ENCODE assay signal across 2 cellular contexts in the genomic region with DNA sequence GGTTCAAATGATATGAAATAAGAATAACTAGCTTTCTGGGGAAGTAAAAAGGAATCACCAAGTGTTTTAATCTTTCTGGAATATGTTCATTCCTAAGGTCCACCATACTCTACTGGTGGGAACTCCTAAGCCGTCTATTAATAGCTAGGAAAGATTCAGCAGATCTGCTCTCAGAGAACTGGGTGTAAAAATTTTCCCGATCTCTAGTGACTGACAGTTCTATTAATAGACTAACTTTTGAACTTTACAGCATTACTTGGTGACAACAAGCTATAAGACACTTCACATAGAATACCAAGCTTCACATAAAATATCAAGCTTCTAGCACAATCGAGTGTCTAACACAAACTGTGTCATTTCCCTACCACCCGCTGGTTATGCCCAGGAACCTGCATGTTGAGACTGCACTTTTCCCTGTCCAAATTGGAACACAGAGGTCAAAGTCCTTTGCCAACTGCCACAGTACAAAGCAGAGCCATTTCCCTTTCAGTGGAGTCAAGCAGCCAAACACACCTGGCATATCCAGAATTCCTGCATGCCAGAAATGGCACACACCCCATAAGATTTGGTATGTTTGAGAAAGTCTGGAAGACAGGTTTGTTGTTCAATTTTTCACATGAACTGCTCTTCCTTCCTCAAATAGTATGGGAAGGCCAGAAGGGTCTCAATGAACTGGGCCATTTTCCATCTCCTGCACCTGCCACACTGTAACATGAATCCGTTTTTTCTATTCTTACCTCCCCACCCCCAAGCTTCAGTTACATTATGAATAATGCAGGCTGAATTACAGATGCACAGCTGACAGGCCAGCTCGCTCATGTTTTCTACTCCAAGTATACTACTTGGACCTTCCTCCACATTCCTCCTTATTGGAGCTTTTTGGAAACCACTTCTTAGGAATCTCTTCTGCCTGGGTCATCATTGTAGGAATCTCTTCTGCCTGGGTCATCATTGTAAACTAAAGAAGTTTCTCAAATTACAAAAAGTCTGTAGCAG.
TF ChIP-seq lines count a peak whose summit lies in the region.

No MANE protein-coding gene starts in this region.

TF ChIP-seq in IMR-90, 13 proteins besides CTCF, POLR2A, EP300 and RAD21 (continued from another document):
- TF ChIP-seq, protein P1, sequence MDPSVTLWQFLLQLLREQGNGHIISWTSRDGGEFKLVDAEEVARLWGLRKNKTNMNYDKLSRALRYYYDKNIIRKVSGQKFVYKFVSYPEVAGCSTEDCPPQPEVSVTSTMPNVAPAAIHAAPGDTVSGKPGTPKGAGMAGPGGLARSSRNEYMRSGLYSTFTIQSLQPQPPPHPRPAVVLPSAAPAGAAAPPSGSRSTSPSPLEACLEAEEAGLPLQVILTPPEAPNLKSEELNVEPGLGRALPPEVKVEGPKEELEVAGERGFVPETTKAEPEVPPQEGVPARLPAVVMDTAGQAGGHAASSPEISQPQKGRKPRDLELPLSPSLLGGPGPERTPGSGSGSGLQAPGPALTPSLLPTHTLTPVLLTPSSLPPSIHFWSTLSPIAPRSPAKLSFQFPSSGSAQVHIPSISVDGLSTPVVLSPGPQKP (IDR thresholded peaks at IDR 0.05; ENCODE audit: borderline replicate concordance, low read depth, low read length): no peak
- TF ChIP-seq NFE2L2 (IDR thresholded peaks at IDR 0.05; ENCODE audit: low read depth, low read length) (no peak), CEBPB (IDR thresholded peaks at IDR 0.05; ENCODE audit: low read depth, low read length) (no peak), MAFK (IDR thresholded peaks at IDR 0.05; ENCODE audit: low read depth, low read length) (no peak), BHLHE40 (IDR thresholded peaks at IDR 0.05; ENCODE audit: low read depth, low read length) (no peak), RCOR1 (IDR thresholded peaks at IDR 0.05; ENCODE audit: insufficient replicate concordance, low read length) (no peak), MAZ (IDR thresholded peaks at IDR 0.05; ENCODE audit: borderline replicate concordance, low read depth, low read length) (no peak)
- TF ChIP-seq, protein P2, sequence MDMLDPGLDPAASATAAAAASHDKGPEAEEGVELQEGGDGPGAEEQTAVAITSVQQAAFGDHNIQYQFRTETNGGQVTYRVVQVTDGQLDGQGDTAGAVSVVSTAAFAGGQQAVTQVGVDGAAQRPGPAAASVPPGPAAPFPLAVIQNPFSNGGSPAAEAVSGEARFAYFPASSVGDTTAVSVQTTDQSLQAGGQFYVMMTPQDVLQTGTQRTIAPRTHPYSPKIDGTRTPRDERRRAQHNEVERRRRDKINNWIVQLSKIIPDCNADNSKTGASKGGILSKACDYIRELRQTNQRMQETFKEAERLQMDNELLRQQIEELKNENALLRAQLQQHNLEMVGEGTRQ (IDR thresholded peaks at IDR 0.05; ENCODE audit: low read depth, low read length): no peak

TF ChIP-seq in liver, 16 proteins besides CTCF, POLR2A, EP300 and RAD21 (continued from another document):
- TF ChIP-seq, protein P3, sequence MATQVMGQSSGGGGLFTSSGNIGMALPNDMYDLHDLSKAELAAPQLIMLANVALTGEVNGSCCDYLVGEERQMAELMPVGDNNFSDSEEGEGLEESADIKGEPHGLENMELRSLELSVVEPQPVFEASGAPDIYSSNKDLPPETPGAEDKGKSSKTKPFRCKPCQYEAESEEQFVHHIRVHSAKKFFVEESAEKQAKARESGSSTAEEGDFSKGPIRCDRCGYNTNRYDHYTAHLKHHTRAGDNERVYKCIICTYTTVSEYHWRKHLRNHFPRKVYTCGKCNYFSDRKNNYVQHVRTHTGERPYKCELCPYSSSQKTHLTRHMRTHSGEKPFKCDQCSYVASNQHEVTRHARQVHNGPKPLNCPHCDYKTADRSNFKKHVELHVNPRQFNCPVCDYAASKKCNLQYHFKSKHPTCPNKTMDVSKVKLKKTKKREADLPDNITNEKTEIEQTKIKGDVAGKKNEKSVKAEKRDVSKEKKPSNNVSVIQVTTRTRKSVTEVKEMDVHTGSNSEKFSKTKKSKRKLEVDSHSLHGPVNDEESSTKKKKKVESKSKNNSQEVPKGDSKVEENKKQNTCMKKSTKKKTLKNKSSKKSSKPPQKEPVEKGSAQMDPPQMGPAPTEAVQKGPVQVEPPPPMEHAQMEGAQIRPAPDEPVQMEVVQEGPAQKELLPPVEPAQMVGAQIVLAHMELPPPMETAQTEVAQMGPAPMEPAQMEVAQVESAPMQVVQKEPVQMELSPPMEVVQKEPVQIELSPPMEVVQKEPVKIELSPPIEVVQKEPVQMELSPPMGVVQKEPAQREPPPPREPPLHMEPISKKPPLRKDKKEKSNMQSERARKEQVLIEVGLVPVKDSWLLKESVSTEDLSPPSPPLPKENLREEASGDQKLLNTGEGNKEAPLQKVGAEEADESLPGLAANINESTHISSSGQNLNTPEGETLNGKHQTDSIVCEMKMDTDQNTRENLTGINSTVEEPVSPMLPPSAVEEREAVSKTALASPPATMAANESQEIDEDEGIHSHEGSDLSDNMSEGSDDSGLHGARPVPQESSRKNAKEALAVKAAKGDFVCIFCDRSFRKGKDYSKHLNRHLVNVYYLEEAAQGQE (IDR thresholded peaks at IDR 0.05): peak; percentile 92
- TF ChIP-seq, protein P4, sequence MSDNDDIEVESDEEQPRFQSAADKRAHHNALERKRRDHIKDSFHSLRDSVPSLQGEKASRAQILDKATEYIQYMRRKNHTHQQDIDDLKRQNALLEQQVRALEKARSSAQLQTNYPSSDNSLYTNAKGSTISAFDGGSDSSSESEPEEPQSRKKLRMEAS (IDR thresholded peaks at IDR 0.05): peak; percentile 93
- TF ChIP-seq SP1 (IDR thresholded peaks at IDR 0.05): peak; percentile 99
- TF ChIP-seq FOXA2 (IDR thresholded peaks at IDR 0.05): peak; percentile 42
- TF ChIP-seq GABPA (IDR thresholded peaks at IDR 0.05 in 1 of 2, conservative IDR thresholded peaks at IDR 0.05 in 1 of 2): peak in 1 of 2 donors; percentile 70
- peak in 1 of 2 donors; percentile 78 for TF ChIP-seq EGR1 (IDR thresholded peaks at IDR 0.05; ENCODE audit: low read depth in 2 of 2)
- TF ChIP-seq, protein P5, sequence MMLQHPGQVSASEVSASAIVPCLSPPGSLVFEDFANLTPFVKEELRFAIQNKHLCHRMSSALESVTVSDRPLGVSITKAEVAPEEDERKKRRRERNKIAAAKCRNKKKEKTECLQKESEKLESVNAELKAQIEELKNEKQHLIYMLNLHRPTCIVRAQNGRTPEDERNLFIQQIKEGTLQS (IDR thresholded peaks at IDR 0.05): peak; percentile 24
- TF ChIP-seq, protein P6, sequence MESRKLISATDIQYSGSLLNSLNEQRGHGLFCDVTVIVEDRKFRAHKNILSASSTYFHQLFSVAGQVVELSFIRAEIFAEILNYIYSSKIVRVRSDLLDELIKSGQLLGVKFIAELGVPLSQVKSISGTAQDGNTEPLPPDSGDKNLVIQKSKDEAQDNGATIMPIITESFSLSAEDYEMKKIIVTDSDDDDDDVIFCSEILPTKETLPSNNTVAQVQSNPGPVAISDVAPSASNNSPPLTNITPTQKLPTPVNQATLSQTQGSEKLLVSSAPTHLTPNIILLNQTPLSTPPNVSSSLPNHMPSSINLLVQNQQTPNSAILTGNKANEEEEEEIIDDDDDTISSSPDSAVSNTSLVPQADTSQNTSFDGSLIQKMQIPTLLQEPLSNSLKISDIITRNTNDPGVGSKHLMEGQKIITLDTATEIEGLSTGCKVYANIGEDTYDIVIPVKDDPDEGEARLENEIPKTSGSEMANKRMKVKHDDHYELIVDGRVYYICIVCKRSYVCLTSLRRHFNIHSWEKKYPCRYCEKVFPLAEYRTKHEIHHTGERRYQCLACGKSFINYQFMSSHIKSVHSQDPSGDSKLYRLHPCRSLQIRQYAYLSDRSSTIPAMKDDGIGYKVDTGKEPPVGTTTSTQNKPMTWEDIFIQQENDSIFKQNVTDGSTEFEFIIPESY (IDR thresholded peaks at IDR 0.05): peak; percentile 81
- peak; percentile 99 for TF ChIP-seq HNF4G (IDR thresholded peaks at IDR 0.05)
TF ChIP-seq in liver: peak in this region for 16.
